Comparison of ENCODE assay signal across 28 cellular contexts in genomic region chr7:137919987-137920386, GRCh38.
A peak's percentile ranks its signal among the peaks of the same experiment; 100 is the strongest.
DNase-seq lines count a peak whose midpoint lies in the region; ATAC-seq and TF ChIP-seq lines count a peak whose summit lies in the region.
"Had no signal": no experiment of that assay in that cellular context is flagged by ENCODE, and none has a peak within 500 bp of the region (broad histone marks: within the 10 kb centered on the region; RNA-seq: fewer than 3 reads in every experiment).

No MANE protein-coding gene starts in this region.

- peaks cover 13% of the 10 kb centered on the region for H3K79me1 ChIP-seq in mesenchymal stem cell (replicated peaks; ENCODE audit: low read length, poor library complexity, severe bottlenecking)

- peaks cover 42% of the 10 kb centered on the region for H3K36me3 Mint-ChIP-seq in chondrocyte (ENCODE audit: low read depth)
- peaks cover 26% of the 10 kb centered on the region for H3K36me3 Mint-ChIP-seq in progenitor cell of endocrine pancreas (ENCODE audit: insufficient read depth)

- H3K9ac ChIP-seq in mesenchymal stem cell (ENCODE audit: low read length) = no peak overlapping the region

- H3K4me3 ChIP-seq in right atrium auricular region (no peak overlapping the region), heart left ventricle (no peak overlapping the region), mesenchymal stem cell (ENCODE audit: insufficient read depth in 1 of 2, low read depth in 1 of 2, low read length in 2 of 2) (no peak overlapping the region), uterus (no peak overlapping the region)
- H3K4me3 ChIP-seq: coronary artery, esophagus squamous epithelium, gastrocnemius medialis, SK-N-MC, tibial artery had no signal

- no peak overlapping the region for H3K4ac ChIP-seq in mesenchymal stem cell (ENCODE audit: low read depth in 1 of 2, low read length in 2 of 2)

- H3K27ac ChIP-seq in right atrium auricular region (peak overlapping the region; percentile 63 to 64), heart left ventricle (peak overlapping the region in 3 of 12 donors; percentile 29 to 75 (median 63)), mesenchymal stem cell (ENCODE audit: low read length, poor library complexity, severe bottlenecking) (no peak overlapping the region), uterus (peak overlapping the region; percentile 74 to 81)
- H3K27ac ChIP-seq: gastrocnemius medialis, SK-N-MC had no signal

- WGBS in heart left ventricle, 4 donors = 91 to 100% (median 98%) methylated on average over 1 of the region's 1 CpG
- 82% methylated on average over 1 of the region's 1 CpG for WGBS in mesenchymal stem cell

- H3K27me3 ChIP-seq in right atrium auricular region (no peaks in the 10 kb centered on the region), heart left ventricle (no peaks in the 10 kb centered on the region), mesenchymal stem cell (ENCODE audit: control insufficient read depth in 1 of 2, insufficient read depth in 1 of 2, low read length in 2 of 2) (no peaks in the 10 kb centered on the region), uterus (no peaks in the 10 kb centered on the region)
- H3K27me3 ChIP-seq: esophagus squamous epithelium, gastrocnemius medialis, tibial artery had no signal

- H3K9me3 ChIP-seq in right atrium auricular region (no peaks in the 10 kb centered on the region), heart left ventricle (no peaks in the 10 kb centered on the region), mesenchymal stem cell (ENCODE audit: control insufficient read depth, low read length) (no peaks in the 10 kb centered on the region), uterus (no peaks in the 10 kb centered on the region)
- H3K9me3 ChIP-seq: esophagus squamous epithelium, gastrocnemius medialis, tibial artery had no signal

- H3K36me3 ChIP-seq in right atrium auricular region (peaks cover 8% of the 10 kb centered on the region), heart left ventricle (peaks cover 0 to 33% (median 13%) of the 10 kb centered on the region in 9 donors), mesenchymal stem cell (ENCODE audit: control insufficient read depth in 1 of 2, insufficient read depth in 2 of 2, low read depth in 1 of 2, low read length in 2 of 2) (peaks cover 3 to 25% of the 10 kb centered on the region in 2 experiments), uterus (no peaks in the 10 kb centered on the region)

- no peak overlapping the region for H2BK12ac ChIP-seq in mesenchymal stem cell (ENCODE audit: low read length in 2 of 2)

- H2AK5ac ChIP-seq in mesenchymal stem cell (ENCODE audit: low read length, severe bottlenecking) = peak overlapping the region; percentile 26

- no peak for TF ChIP-seq POLR2A in heart left ventricle (IDR thresholded peaks at IDR 0.05)
- TF ChIP-seq POLR2A in uterus (IDR thresholded peaks at IDR 0.05) = no peak

- H3K4me1 ChIP-seq in right atrium auricular region = peaks cover 0 to 35% of the 10 kb centered on the region in 2 donors
- peaks cover 0 to 36% (median 6%) of the 10 kb centered on the region in 12 donors for H3K4me1 ChIP-seq in heart left ventricle
- H3K4me1 ChIP-seq in mesenchymal stem cell (ENCODE audit: control insufficient read depth, insufficient read depth, low read depth, low read length) = peaks cover 20% of the 10 kb centered on the region
- H3K4me1 ChIP-seq in uterus = peaks cover 0 to 16% of the 10 kb centered on the region in 2 donors
- H3K4me1 ChIP-seq: gastrocnemius medialis had no signal

- H3K4me3 Mint-ChIP-seq in chondrocyte (ENCODE audit: unreplicated experiment) (no peak overlapping the region), progenitor cell of endocrine pancreas (ENCODE audit: low read depth) (no peak overlapping the region)
- H3K4me3 Mint-ChIP-seq: activated CD4-positive, alpha-beta T cell treated with anti-CD3 and anti-CD28 coated beads, Interleukin-2, amount 10 ng/mL, durations not matched to agents 24 days and 14 days; activated naive CD4-positive, alpha-beta T cell treated with anti-CD3 and anti-CD28 coated beads, Interleukin-2, amount 10 ng/mL, durations not matched to agents 7 days and 5 days; B cell; endodermal cell; memory B cell; naive B cell; T-helper 17 cell had no signal

- H3K27me3 Mint-ChIP-seq in chondrocyte (ENCODE audit: low read depth) (no peaks in the 10 kb centered on the region), progenitor cell of endocrine pancreas (no peaks in the 10 kb centered on the region)
- H3K27me3 Mint-ChIP-seq: activated CD4-positive, alpha-beta T cell treated with anti-CD3 and anti-CD28 coated beads, Interleukin-2, amount 10 ng/mL, durations not matched to agents 24 days and 14 days; activated naive CD4-positive, alpha-beta T cell treated with anti-CD3 and anti-CD28 coated beads, Interleukin-2, amount 10 ng/mL, durations not matched to agents 7 days and 5 days; B cell; memory B cell; naive B cell; T-helper 17 cell had no signal

- no peak overlapping the region for H4K8ac ChIP-seq in mesenchymal stem cell (ENCODE audit: low read length)

- no peak overlapping the region for H3K4me2 ChIP-seq in mesenchymal stem cell (ENCODE audit: low read length, poor library complexity, severe bottlenecking)

- no peak overlapping the region for H3K14ac ChIP-seq in mesenchymal stem cell (ENCODE audit: low read length in 2 of 2)

- intact Hi-C loops in heart left ventricle (cut with DNase I) = loop anchor here in 2 of 10 donors (5.0 to 10.0 kb wide), 2 partner anchors 45 to 82 kb away; partner anchors contain the start of gene CREB3L2 (in 1 of the 2)
- intact Hi-C loops in uterus (cut with DNase I; ENCODE audit: low total_unique reads) = no loop called here

- no peak overlapping the region for H3K23ac ChIP-seq in mesenchymal stem cell (ENCODE audit: low read length in 2 of 2)

- H2BK120ac ChIP-seq in mesenchymal stem cell (ENCODE audit: low read depth, low read length) = no peak overlapping the region

- ATAC-seq in heart left ventricle = no peak
- ATAC-seq in HG03095 (IDR thresholded peaks at IDR 0.05; ENCODE audit: unreplicated experiment) = no peak
- ATAC-seq: gastrocnemius medialis; stimulated activated naive CD8-positive, alpha-beta T cell treated with anti-CD3 and anti-CD28 coated beads, Interleukin-15, Interleukin-2, amounts not matched to agents 100 U/mL and 50 U/mL, for 24 hours; T-helper 17 cell had no signal

- DNase-seq in right atrium auricular region (ENCODE audit: low spot score) (no peak), heart left ventricle (no peak), chondrocyte (ENCODE audit: low spot score) (no peak), mesenchymal stem cell (no peak), uterus (no peak), retina (no peak), progenitor cell of endocrine pancreas (ENCODE audit: low spot score, unreplicated experiment) (no peak)
- DNase-seq: 8988T; activated CD4-positive, alpha-beta T cell treated with anti-CD3 and anti-CD28 coated beads, Interleukin-2, amount 10 ng/mL, durations not matched to agents 24 days and 14 days; activated naive CD4-positive, alpha-beta T cell treated with anti-CD3 and anti-CD28 coated beads, Interleukin-2, amount 10 ng/mL, durations not matched to agents 7 days and 5 days; amygdala; DMS53; endodermal cell; esophagus squamous epithelium; gastrocnemius medialis; GF-D8; naive B cell; NCI-H1048; NCI-H1694 treated with DMSO at 0.1 percent for 48 hours; NCI-H69; stimulated activated naive CD8-positive, alpha-beta T cell treated with anti-CD3 and anti-CD28 coated beads, Interleukin-15, Interleukin-2, amounts not matched to agents 100 U/mL and 50 U/mL, for 24 hours; T-helper 17 cell; tibial artery had no signal

- no peak overlapping the region for H2AFZ ChIP-seq in mesenchymal stem cell (ENCODE audit: low read depth, low read length)

- H3K9me3 Mint-ChIP-seq in chondrocyte (ENCODE audit: low read depth) (no peaks in the 10 kb centered on the region), progenitor cell of endocrine pancreas (ENCODE audit: low read depth) (no peaks in the 10 kb centered on the region)
- H3K9me3 Mint-ChIP-seq: activated naive CD4-positive, alpha-beta T cell treated with anti-CD3 and anti-CD28 coated beads, Interleukin-2, amount 10 ng/mL, durations not matched to agents 7 days and 5 days; memory B cell had no signal

- H3K27ac Mint-ChIP-seq in chondrocyte (ENCODE audit: unreplicated experiment) (peak overlapping the region; percentile 60), progenitor cell of endocrine pancreas (no peak overlapping the region)
- H3K27ac Mint-ChIP-seq: activated naive CD4-positive, alpha-beta T cell treated with anti-CD3 and anti-CD28 coated beads, Interleukin-2, amount 10 ng/mL, durations not matched to agents 7 days and 5 days; endodermal cell; memory B cell; T-helper 17 cell had no signal

- no peak overlapping the region for H4K91ac ChIP-seq in mesenchymal stem cell (ENCODE audit: low read length)

- H3K18ac ChIP-seq in mesenchymal stem cell (ENCODE audit: low read depth in 1 of 2, low read length in 2 of 2) = peak overlapping the region in 1 of 2 experiments; percentile 75

- H2BK15ac ChIP-seq in mesenchymal stem cell (ENCODE audit: low read depth, poor library complexity, severe bottlenecking) = no peak overlapping the region

- TF ChIP-seq CTCF in right atrium auricular region (IDR thresholded peaks at IDR 0.05) = no peak
- no peak for TF ChIP-seq CTCF in heart left ventricle (IDR thresholded peaks at IDR 0.05)
- TF ChIP-seq CTCF in chondrocyte (IDR thresholded peaks at IDR 0.05) = no peak
- TF ChIP-seq CTCF in uterus (IDR thresholded peaks at IDR 0.05) = no peak
- no peak for TF ChIP-seq CTCF in progenitor cell of endocrine pancreas (IDR thresholded peaks at IDR 0.05; ENCODE audit: unreplicated experiment)

- no peak overlapping the region for H2BK5ac ChIP-seq in mesenchymal stem cell (ENCODE audit: low read depth, low read length, poor library complexity, severe bottlenecking)

- H3K4me1 Mint-ChIP-seq in chondrocyte (ENCODE audit: low read depth) = peaks cover 84% of the 10 kb centered on the region
- no peaks in the 10 kb centered on the region for H3K4me1 Mint-ChIP-seq in progenitor cell of endocrine pancreas (ENCODE audit: low read depth)
